ENCODE assay signal across 22 cellular contexts in the genomic region with DNA sequence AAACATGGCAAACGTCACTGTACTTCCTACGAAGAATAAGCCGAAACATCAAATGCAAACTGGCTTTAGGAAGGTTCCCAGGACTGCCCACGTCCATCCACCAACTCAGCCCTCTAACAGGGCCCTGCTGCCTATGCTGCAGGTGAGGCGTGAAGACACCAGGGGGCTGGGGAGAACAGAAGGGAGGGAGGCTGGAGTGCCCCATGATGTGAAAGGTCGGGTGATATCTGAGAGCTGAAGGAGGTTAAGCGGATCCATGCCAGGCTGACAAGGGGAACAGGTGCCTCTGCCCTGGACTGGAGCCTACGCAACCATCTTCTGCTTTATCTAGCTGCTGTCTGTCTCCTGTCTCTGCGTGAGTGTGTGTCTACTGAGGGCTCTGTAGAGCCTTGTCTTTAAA. TPM values are rescaled to one million over a fixed set of nuclear protein-coding genes. Genes with fewer than 3 reads are reported as not detected.
DNase-seq lines count a peak whose midpoint lies in the region; ATAC-seq, FAIRE-seq and TF ChIP-seq lines count a peak whose summit lies in the region.
"Had no signal": no experiment of that assay in that cellular context is flagged by ENCODE, and none has a peak within 500 bp of the region (broad histone marks: within the 10 kb centered on the region; RNA-seq: fewer than 3 reads in every experiment).

No MANE protein-coding gene starts in this region.

- no peak for TF ChIP-seq EP300 in H1 (IDR thresholded peaks at IDR 0.05; ENCODE audit: borderline replicate concordance in 1 of 2, low read depth in 2 of 2, low read length in 2 of 2)

- no peak overlapping the region for H3K14ac ChIP-seq in H1 (ENCODE audit: insufficient read length)

- H2BK12ac ChIP-seq in H1 (ENCODE audit: low read depth, low read length), result no peak overlapping the region

- H3K9me3 ChIP-seq in cardiac muscle cell (ENCODE audit: low read depth), result no peaks in the 10 kb centered on the region
- no peaks in the 10 kb centered on the region for H3K9me3 ChIP-seq in right atrium auricular region
- no peaks in the 10 kb centered on the region for H3K9me3 ChIP-seq in H1 (ENCODE audit: insufficient read depth in 2 of 2, low read depth in 1 of 2, low read length in 1 of 2)
- H3K9me3 ChIP-seq: right lobe of liver, tibial nerve had no signal

- no peaks in the 10 kb centered on the region for H3K79me2 ChIP-seq in H1 (ENCODE audit: control insufficient read depth in 1 of 2, insufficient read depth in 2 of 2, low read length in 2 of 2)

- H2BK20ac ChIP-seq in H1 (ENCODE audit: low read length), result no peak overlapping the region

- H3K9me3 Mint-ChIP-seq in endothelial cell (ENCODE audit: unreplicated experiment), result no peaks in the 10 kb centered on the region
- H3K9me3 Mint-ChIP-seq: stimulated activated naive B cell treated with anti-CD40 and anti-IgM and Interleukin-4, amounts not matched to agents 10 μg/mL and 1 μg/mL and 100 μg/mL, for 72 hours had no signal

- H3K4me2 ChIP-seq in H1 (ENCODE audit: insufficient read depth in 1 of 2, low read depth in 2 of 2, low read length in 2 of 2), result no peak overlapping the region

- no peak overlapping the region for H4K91ac ChIP-seq in H1 (replicated peaks; ENCODE audit: insufficient read length, low read length)

- H3K36me3 Mint-ChIP-seq in endothelial cell (ENCODE audit: low read depth, unreplicated experiment), result peaks cover 5% of the 10 kb centered on the region
- H3K36me3 Mint-ChIP-seq: IgD-negative memory B cell; stimulated activated naive B cell treated with anti-CD40 and anti-IgM and Interleukin-4, amounts not matched to agents 10 μg/mL and 1 μg/mL and 100 μg/mL, for 72 hours had no signal

- no peak overlapping the region for H4K8ac ChIP-seq in H1 (ENCODE audit: extremely low read depth, insufficient read depth, low read length)

- no peak overlapping the region for H3K4me3 Mint-ChIP-seq in endothelial cell (ENCODE audit: unreplicated experiment)
- H3K4me3 Mint-ChIP-seq: IgD-negative memory B cell; stimulated activated naive B cell treated with anti-CD40 and anti-IgM and Interleukin-4, amounts not matched to agents 10 μg/mL and 1 μg/mL and 100 μg/mL, for 72 hours had no signal

- H2AK5ac ChIP-seq in H1 (ENCODE audit: low read depth, low read length), result no peak overlapping the region

- TF ChIP-seq CTCF in cardiac muscle cell (IDR thresholded peaks at IDR 0.05; ENCODE audit: low read depth, low read length) (no peak), right atrium auricular region (IDR thresholded peaks at IDR 0.05) (no peak), H1 (IDR thresholded peaks at IDR 0.05; ENCODE audit: control extremely low read depth in 1 of 3, insufficient read depth in 1 of 3, low read depth in 1 of 3, low read length in 3 of 3) (peak in 2 of 3 experiments; percentile 19 to 41; a peak in 2 of 4 replicates), endothelial cell (IDR thresholded peaks at IDR 0.05; ENCODE audit: unreplicated experiment) (no peak)

- H3K4me1 ChIP-seq in cardiac muscle cell (ENCODE audit: low read depth), result peaks cover 14% of the 10 kb centered on the region
- peaks cover 0 to 5% of the 10 kb centered on the region in 2 donors for H3K4me1 ChIP-seq in right atrium auricular region
- peaks cover 0 to 5% (median 2%) of the 10 kb centered on the region in 4 experiments; a peak in 2 of 7 replicates for H3K4me1 ChIP-seq in H1 (replicated peaks in 1 of 4; ENCODE audit: control insufficient read depth in 3 of 4, insufficient read depth in 4 of 4, low read length in 3 of 4)
- H3K4me1 ChIP-seq: right lobe of liver, tibial nerve had no signal

- no peak overlapping the region for H3K4ac ChIP-seq in H1 (replicated peaks; ENCODE audit: insufficient read length, low read depth, low read length)

- no peaks in the 10 kb centered on the region for H4K20me1 ChIP-seq in H1 (replicated peaks in 1 of 2; ENCODE audit: control insufficient read depth in 1 of 2, insufficient read depth in 2 of 2, low read length in 2 of 2)

- no peak for TF ChIP-seq POLR2A in H1 (IDR thresholded peaks at IDR 0.05; ENCODE audit: control extremely low read depth in 1 of 2, low read depth in 2 of 2, low read length in 2 of 2)

- intact Hi-C loops in sciatic nerve (cut with DNase I), result no loop called here

- H3K23me2 ChIP-seq in H1 (ENCODE audit: low read depth, low read length), result no peaks in the 10 kb centered on the region

- DNase-seq in cardiac muscle cell (ENCODE audit: low read depth in 1 of 2, low spot score in 1 of 2) (peak in 1 of 2 donors; percentile 44), right atrium auricular region (ENCODE audit: low spot score) (no peak), NCI-H2196 (lab: John Stamatoyannopoulos, UW; ENCODE audit: unreplicated experiment) (peak; percentile 59), H1 (ENCODE audit: low read depth in 1 of 2, low spot score in 2 of 2) (no peak), sciatic nerve (ENCODE audit: low spot score) (no peak), NOMO-1 (lab: John Stamatoyannopoulos, UW; ENCODE audit: unreplicated experiment in 2 of 2) (no peak), endothelial cell (ENCODE audit: low spot score) (no peak)
- DNase-seq: activated CD4-positive, alpha-beta T cell treated with anti-CD3 and anti-CD28 coated beads, Interleukin-2, amount 50 U/mL, for 1 hour; activated naive CD4-positive, alpha-beta T cell treated with Interleukin-2 at 50 U/mL for 16 hours; foreskin melanocyte; HCEC 1CT; MM.1S; NCI-H2227 treated with DMSO at 0.1 percent for 48 hours; stimulated activated naive B cell treated with anti-CD40 and anti-IgM and Interleukin-4, amounts not matched to agents 10 μg/mL and 1 μg/mL and 100 μg/mL, for 72 hours had no signal

- peaks cover 19% of the 10 kb centered on the region for H3K4me1 Mint-ChIP-seq in endothelial cell (ENCODE audit: unreplicated experiment)
- H3K4me1 Mint-ChIP-seq: stimulated activated naive B cell treated with anti-CD40 and anti-IgM and Interleukin-4, amounts not matched to agents 10 μg/mL and 1 μg/mL and 100 μg/mL, for 72 hours had no signal

- 85% methylated on average over 9 of the region's 9 CpGs; no CpG with 5 or more reads in 1 of the 2 experiments for WGBS in H1 (ENCODE audit: extremely low coverage in 1 of 2, insufficient coverage in 1 of 2, insufficient read length in 1 of 2, insufficient replicate concordance in 2 of 2, low coverage in 1 of 2, low lambda C conversion rate in 2 of 2, missing lambda C conversion rate in 1 of 2), 2 experiments

- H2BK120ac ChIP-seq in H1 (replicated peaks; ENCODE audit: low read depth, low read length), result no peak overlapping the region

- H3K27ac Mint-ChIP-seq in endothelial cell (ENCODE audit: unreplicated experiment), result no peak overlapping the region
- H3K27ac Mint-ChIP-seq: IgD-negative memory B cell; stimulated activated naive B cell treated with anti-CD40 and anti-IgM and Interleukin-4, amounts not matched to agents 10 μg/mL and 1 μg/mL and 100 μg/mL, for 72 hours had no signal

- no peaks in the 10 kb centered on the region for H3K27me3 ChIP-seq in cardiac muscle cell
- H3K27me3 ChIP-seq in right atrium auricular region, result no peaks in the 10 kb centered on the region
- no peaks in the 10 kb centered on the region for H3K27me3 ChIP-seq in H1 (replicated peaks in 1 of 4; ENCODE audit: control insufficient read depth in 3 of 4, extremely low read depth in 1 of 4, insufficient read depth in 3 of 4, low read length in 3 of 4)
- H3K27me3 ChIP-seq: right lobe of liver, tibial nerve had no signal

- peaks cover 3% of the 10 kb centered on the region for H3K27me3 Mint-ChIP-seq in endothelial cell (ENCODE audit: unreplicated experiment)
- H3K27me3 Mint-ChIP-seq: stimulated activated naive B cell treated with anti-CD40 and anti-IgM and Interleukin-4, amounts not matched to agents 10 μg/mL and 1 μg/mL and 100 μg/mL, for 72 hours had no signal

- no peak overlapping the region for H2BK15ac ChIP-seq in H1 (ENCODE audit: low read length)

- H3K4me3 ChIP-seq in cardiac muscle cell (no peak overlapping the region), right atrium auricular region (peak overlapping the region in 1 of 2 donors; percentile 15), H1 (ENCODE audit: extremely low read depth in 1 of 4, insufficient read depth in 2 of 4, low read depth in 3 of 4, low read length in 4 of 4) (no peak overlapping the region)
- H3K4me3 ChIP-seq: right lobe of liver had no signal

- H3K23ac ChIP-seq in H1 (ENCODE audit: insufficient read length), result no peak overlapping the region

- CTCF ChIA-PET in H1 (lab: Charles Lee; ENCODE audit: partially characterized antibody), result interaction anchor here (0.9 to 1.6 kb wide), 7 partner anchors 12 to 1182 kb away, joined by 3 to 6 read pairs (median 3); no protein-coding TSS in a partner anchor

- TF ChIP-seq RAD21 in H1 (IDR thresholded peaks at IDR 0.05 in 1 of 2, conservative IDR thresholded peaks at IDR 0.05 in 1 of 2; ENCODE audit: low read depth in 2 of 2, low read length in 2 of 2), result peak in 1 of 2 experiments; percentile 26; a peak in 2 of 4 replicates

- H3K79me1 ChIP-seq in H1 (ENCODE audit: low read depth, low read length), result no peaks in the 10 kb centered on the region

- no peak for FAIRE-seq in H1 (lab: Jason Lieb, UNC)
- FAIRE-seq: astrocyte, colon had no signal

- H2AFZ ChIP-seq in H1 (ENCODE audit: low read length), result no peak overlapping the region

- H3K9ac ChIP-seq in H1 (replicated peaks in 1 of 4; ENCODE audit: extremely low read depth in 1 of 4, low read depth in 3 of 4, low read length in 3 of 4), result peak overlapping the region in 1 of 4 experiments; percentile 21; a peak in 1 of 7 replicates

- H2BK5ac ChIP-seq in H1 (ENCODE audit: low read depth, low read length), result no peak overlapping the region

- POLR2A ChIA-PET in H1 (lab: Charles Lee; ENCODE audit: partially characterized antibody), result no interaction called here

- ATAC-seq in sciatic nerve (peak; percentile 13), GM18517 (IDR thresholded peaks at IDR 0.05; ENCODE audit: unreplicated experiment) (no peak)
- ATAC-seq: stimulated activated naive B cell treated with anti-CD40 and anti-IgM and Interleukin-4, amounts not matched to agents 10 μg/mL and 1 μg/mL and 100 μg/mL, for 72 hours had no signal

- H3K56ac ChIP-seq in H1 (replicated peaks; ENCODE audit: insufficient read length, low read depth, low read length), result no peak overlapping the region

- peaks cover 9% of the 10 kb centered on the region for H3K36me3 ChIP-seq in cardiac muscle cell
- H3K36me3 ChIP-seq in right atrium auricular region, result no peaks in the 10 kb centered on the region
- peaks cover 0 to 15% (median 7%) of the 10 kb centered on the region in 4 experiments; a peak in 3 of 8 replicates for H3K36me3 ChIP-seq in H1 (ENCODE audit: control insufficient read depth in 2 of 4, insufficient read depth in 4 of 4, low read length in 3 of 4)
- H3K36me3 ChIP-seq: right lobe of liver had no signal

- H3K27ac ChIP-seq in cardiac muscle cell (peak overlapping the region; percentile 61), right atrium auricular region (no peak overlapping the region), H1 (ENCODE audit: low read depth, low read length) (no peak overlapping the region)
- H3K27ac ChIP-seq: right lobe of liver, tibial nerve had no signal

- no peak overlapping the region for H3K18ac ChIP-seq in H1 (ENCODE audit: extremely low read depth, low read length)

- H4K5ac ChIP-seq in H1 (ENCODE audit: insufficient read length, low read depth, low read length), result no peak overlapping the region

RNA-seq across cellular contexts. Expression of a gene that starts 40.2 kb away (rescaled TPM):
- total RNA-seq in cardiac muscle cell (0.28 TPM in 1 of 2 replicates, not detected in the other), right atrium auricular region (not detected), sciatic nerve (not detected), endothelial cell (ENCODE audit: unreplicated experiment) (not detected)
- polyA plus RNA-seq in cardiac muscle cell (0.39 TPM in 1 of 2 replicates, not detected in the other), H1 (2011; rRNA removed) (1.2 and 1.6 TPM in 2 replicates)
- total RNA-seq in H1 (2021; fragmentation: NEBNext Ultra II Directional; extraction: Animal tissue kit (Norgen Biotek cat#: 25700)), result 0.47 and 0.78 TPM in 2 replicates
- polyA plus RNA-seq in H1 (2011; cell fraction: cytosol; rRNA removed), result 1.1 TPM
- 1.00 TPM for polyA plus RNA-seq in H1 (2011; cell fraction: nucleus; rRNA removed)
- 0.86 to 1.0 TPM (median 0.92 TPM) in 4 replicates for polyA plus RNA-seq in H1 (2012, experiment 1 of 2)
- 0.13 TPM for polyA plus RNA-seq in H1 (2012, experiment 2 of 2)
- polyA plus RNA-seq in H1 (2013, experiment 1 of 2), result 1.4 TPM
- polyA plus RNA-seq in H1 (2013, experiment 2 of 2), result 1.3 TPM
- polyA minus RNA-seq in H1 (2011; rRNA and poly(A)+ RNA removed), result 1.6 and 2.2 TPM in 2 replicates
- polyA minus RNA-seq in H1 (2011; cell fraction: cytosol; rRNA and poly(A)+ RNA removed), result 0.44 TPM
- 1.7 TPM for polyA minus RNA-seq in H1 (2011; cell fraction: nucleus; rRNA and poly(A)+ RNA removed)
- total RNA-seq: liver, right lobe of liver, tibial nerve had no signal
- polyA plus RNA-seq: IgD-negative memory B cell, liver had no signal

RNA-seq across cellular contexts. Expression of a gene that starts 40.4 kb away (rescaled TPM):
- total RNA-seq in cardiac muscle cell (not detected in 2 replicates), right atrium auricular region (not detected), sciatic nerve (not detected), endothelial cell (ENCODE audit: unreplicated experiment) (not detected)
- polyA plus RNA-seq in cardiac muscle cell (not detected in 2 replicates), H1 (2011; rRNA removed) (0.21 and 0.38 TPM in 2 replicates)
- total RNA-seq in H1 (2021; fragmentation: NEBNext Ultra II Directional; extraction: Animal tissue kit (Norgen Biotek cat#: 25700)), result 0.67 TPM in 1 of 2 replicates, not detected in the other
- 0.27 TPM for polyA plus RNA-seq in H1 (2011; cell fraction: cytosol; rRNA removed)
- polyA plus RNA-seq in H1 (2011; cell fraction: nucleus; rRNA removed), result 0.36 TPM
- polyA plus RNA-seq in H1 (2012, experiment 1 of 2), result 0.11 to 0.19 TPM (median 0.13 TPM) in 4 replicates
- 0.20 TPM for polyA plus RNA-seq in H1 (2012, experiment 2 of 2)
- 0.16 TPM for polyA plus RNA-seq in H1 (2013, experiment 1 of 2)
- polyA plus RNA-seq in H1 (2013, experiment 2 of 2), result 0.20 TPM
- 0.19 and 0.66 TPM in 2 replicates for polyA minus RNA-seq in H1 (2011; rRNA and poly(A)+ RNA removed)
- polyA minus RNA-seq in H1 (2011; cell fraction: cytosol; rRNA and poly(A)+ RNA removed), result not detected
- 1.1 TPM for polyA minus RNA-seq in H1 (2011; cell fraction: nucleus; rRNA and poly(A)+ RNA removed)
- total RNA-seq: astrocyte, liver, occipital lobe, right lobe of liver, tibial nerve had no signal
- polyA plus RNA-seq: IgD-negative memory B cell, liver had no signal

Comparison
In these comparisons a context has a peak if more than half of its experiments do, and no peak if none do; other contexts are left out.
1. CTCF ChIP-seq: peak in H1 (2 of 3); none in cardiac muscle cell (single experiment), right atrium auricular region (0 of 2) and endothelial cell (single experiment).